In genomic region chr17:60720763-60721531, GRCh38 we compare ENCODE assay signal across 8 cellular contexts. TPM values are rescaled to one million over a fixed set of nuclear protein-coding genes. Genes with fewer than 3 reads are reported as not detected.
A peak's percentile ranks its signal among the peaks of the same experiment; 100 is the strongest.
DNase-seq lines count a peak whose midpoint lies in the region; ATAC-seq lines count a peak whose summit lies in the region.

No MANE protein-coding gene starts in this region.

- peak; percentile 40 for DNase-seq in stimulated activated CD4-positive, alpha-beta T cell treated with anti-CD3 and anti-CD28 coated beads, Interleukin-15, amount 100 ng/mL, for 24 hours
- no peak for DNase-seq in stimulated activated CD4-positive, alpha-beta T cell treated with anti-CD3 and anti-CD28 coated beads, Interleukin-12 subunit alpha, Interleukin-12 subunit beta, amount 100 ng/mL, for 4 hours
- peak; percentile 73 for DNase-seq in NCI-H1048 (lab: John Stamatoyannopoulos, UW)
- DNase-seq in SK-N-DZ (ENCODE audit: low spot score) = peak; percentile 65
- peak; percentile 29 for DNase-seq in central memory CD4-positive, alpha-beta T cell
- peak; percentile 65 for DNase-seq in kidney tubule cell (ENCODE audit: low spot score)
- DNase-seq in stimulated activated CD8-positive, alpha-beta memory T cell treated with anti-CD3 and anti-CD28 coated beads, Interleukin-12 subunit alpha, Interleukin-12 subunit beta, amount 100 ng/mL, for 1 hour (ENCODE audit: low read depth) = peak; percentile 15

- no peak for ATAC-seq in HG03565 (IDR thresholded peaks at IDR 0.05; ENCODE audit: unreplicated experiment)

RNA-seq across cellular contexts. Expression of gene BCAS3, which starts 43.3 kb away (rescaled TPM):
- polyA plus RNA-seq in SK-N-DZ (2014; cell fraction: cytosol; rRNA removed) = 10.6 and 23.1 TPM in 2 replicates
- polyA plus RNA-seq in SK-N-DZ (2014; cell fraction: nucleus; rRNA removed) = 11.9 and 18.6 TPM in 2 replicates
